In the genomic region with DNA sequence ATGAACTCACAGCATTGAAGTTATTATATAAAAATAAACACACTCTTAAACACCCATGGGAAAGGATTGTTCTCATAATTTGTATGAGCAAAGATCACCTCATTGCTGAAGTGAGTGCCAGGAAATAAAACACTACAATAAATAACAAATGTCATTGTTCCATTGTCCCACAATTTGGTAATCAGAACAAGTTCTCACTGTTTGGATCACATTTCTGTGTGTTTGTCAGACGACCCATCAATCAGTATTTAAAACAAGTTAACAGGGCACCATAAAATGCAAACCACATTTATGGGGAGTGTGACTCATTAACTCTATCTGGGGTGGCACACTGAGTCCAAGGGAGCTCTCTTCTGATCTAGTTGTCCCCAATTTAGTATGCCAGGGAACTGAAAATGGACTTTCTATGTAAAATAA, we compare ENCODE assay signal across 2 cellular contexts.
TF ChIP-seq lines count a peak whose summit lies in the region.

No MANE protein-coding gene starts in this region.

TF ChIP-seq in SK-N-SH, 30 proteins besides CTCF, POLR2A, EP300 and RAD21 (continued from another document):
- TF ChIP-seq, protein P1, sequence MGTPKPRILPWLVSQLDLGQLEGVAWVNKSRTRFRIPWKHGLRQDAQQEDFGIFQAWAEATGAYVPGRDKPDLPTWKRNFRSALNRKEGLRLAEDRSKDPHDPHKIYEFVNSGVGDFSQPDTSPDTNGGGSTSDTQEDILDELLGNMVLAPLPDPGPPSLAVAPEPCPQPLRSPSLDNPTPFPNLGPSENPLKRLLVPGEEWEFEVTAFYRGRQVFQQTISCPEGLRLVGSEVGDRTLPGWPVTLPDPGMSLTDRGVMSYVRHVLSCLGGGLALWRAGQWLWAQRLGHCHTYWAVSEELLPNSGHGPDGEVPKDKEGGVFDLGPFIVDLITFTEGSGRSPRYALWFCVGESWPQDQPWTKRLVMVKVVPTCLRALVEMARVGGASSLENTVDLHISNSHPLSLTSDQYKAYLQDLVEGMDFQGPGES (IDR thresholded peaks at IDR 0.05; ENCODE audit: low read depth, low read length) = no peak
- TF ChIP-seq EZH2phosphoT487 (IDR thresholded peaks at IDR 0.05; ENCODE audit: borderline replicate concordance, low read depth) (no peak), RXRA (IDR thresholded peaks at IDR 0.05; ENCODE audit: borderline replicate concordance, low read depth) (no peak), FOSL2 (IDR thresholded peaks at IDR 0.05; ENCODE audit: borderline replicate concordance, low read depth) (no peak), MEF2A (IDR thresholded peaks at IDR 0.05; ENCODE audit: borderline replicate concordance, low read depth) (no peak), TCF12 (IDR thresholded peaks at IDR 0.05) (peak; percentile 15; the same call in 1 of the 2 replicates), FOXJ3 (CRISPR knock-in tag; IDR thresholded peaks at IDR 0.05) (no peak), YY1 (IDR thresholded peaks at IDR 0.05; ENCODE audit: low read depth) (no peak)
- TF ChIP-seq, protein P2, sequence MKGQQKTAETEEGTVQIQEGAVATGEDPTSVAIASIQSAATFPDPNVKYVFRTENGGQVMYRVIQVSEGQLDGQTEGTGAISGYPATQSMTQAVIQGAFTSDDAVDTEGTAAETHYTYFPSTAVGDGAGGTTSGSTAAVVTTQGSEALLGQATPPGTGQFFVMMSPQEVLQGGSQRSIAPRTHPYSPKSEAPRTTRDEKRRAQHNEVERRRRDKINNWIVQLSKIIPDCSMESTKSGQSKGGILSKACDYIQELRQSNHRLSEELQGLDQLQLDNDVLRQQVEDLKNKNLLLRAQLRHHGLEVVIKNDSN (IDR thresholded peaks at IDR 0.05; ENCODE audit: borderline replicate concordance, low read depth) = no peak
- TF ChIP-seq, protein P3, sequence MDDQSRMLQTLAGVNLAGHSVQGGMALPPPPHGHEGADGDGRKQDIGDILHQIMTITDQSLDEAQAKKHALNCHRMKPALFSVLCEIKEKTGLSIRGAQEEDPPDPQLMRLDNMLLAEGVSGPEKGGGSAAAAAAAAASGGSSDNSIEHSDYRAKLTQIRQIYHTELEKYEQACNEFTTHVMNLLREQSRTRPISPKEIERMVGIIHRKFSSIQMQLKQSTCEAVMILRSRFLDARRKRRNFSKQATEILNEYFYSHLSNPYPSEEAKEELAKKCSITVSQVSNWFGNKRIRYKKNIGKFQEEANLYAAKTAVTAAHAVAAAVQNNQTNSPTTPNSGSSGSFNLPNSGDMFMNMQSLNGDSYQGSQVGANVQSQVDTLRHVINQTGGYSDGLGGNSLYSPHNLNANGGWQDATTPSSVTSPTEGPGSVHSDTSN (IDR thresholded peaks at IDR 0.05) = 0 out of 2 replicates have a peak, but pooled peaks have one; percentile 15
- TF ChIP-seq, protein P4, sequence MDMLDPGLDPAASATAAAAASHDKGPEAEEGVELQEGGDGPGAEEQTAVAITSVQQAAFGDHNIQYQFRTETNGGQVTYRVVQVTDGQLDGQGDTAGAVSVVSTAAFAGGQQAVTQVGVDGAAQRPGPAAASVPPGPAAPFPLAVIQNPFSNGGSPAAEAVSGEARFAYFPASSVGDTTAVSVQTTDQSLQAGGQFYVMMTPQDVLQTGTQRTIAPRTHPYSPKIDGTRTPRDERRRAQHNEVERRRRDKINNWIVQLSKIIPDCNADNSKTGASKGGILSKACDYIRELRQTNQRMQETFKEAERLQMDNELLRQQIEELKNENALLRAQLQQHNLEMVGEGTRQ (IDR thresholded peaks at IDR 0.05; ENCODE audit: borderline replicate concordance, low read depth, low read length) = no peak
TF ChIP-seq in SK-N-SH: peak in this region for 2.

TF ChIP-seq in SK-N-SH treated with all-trans-retinoic acid at 6 μM for 48 hours, 23 proteins besides CTCF, POLR2A, EP300 and RAD21 (continued from another document):
- TF ChIP-seq, protein P5, sequence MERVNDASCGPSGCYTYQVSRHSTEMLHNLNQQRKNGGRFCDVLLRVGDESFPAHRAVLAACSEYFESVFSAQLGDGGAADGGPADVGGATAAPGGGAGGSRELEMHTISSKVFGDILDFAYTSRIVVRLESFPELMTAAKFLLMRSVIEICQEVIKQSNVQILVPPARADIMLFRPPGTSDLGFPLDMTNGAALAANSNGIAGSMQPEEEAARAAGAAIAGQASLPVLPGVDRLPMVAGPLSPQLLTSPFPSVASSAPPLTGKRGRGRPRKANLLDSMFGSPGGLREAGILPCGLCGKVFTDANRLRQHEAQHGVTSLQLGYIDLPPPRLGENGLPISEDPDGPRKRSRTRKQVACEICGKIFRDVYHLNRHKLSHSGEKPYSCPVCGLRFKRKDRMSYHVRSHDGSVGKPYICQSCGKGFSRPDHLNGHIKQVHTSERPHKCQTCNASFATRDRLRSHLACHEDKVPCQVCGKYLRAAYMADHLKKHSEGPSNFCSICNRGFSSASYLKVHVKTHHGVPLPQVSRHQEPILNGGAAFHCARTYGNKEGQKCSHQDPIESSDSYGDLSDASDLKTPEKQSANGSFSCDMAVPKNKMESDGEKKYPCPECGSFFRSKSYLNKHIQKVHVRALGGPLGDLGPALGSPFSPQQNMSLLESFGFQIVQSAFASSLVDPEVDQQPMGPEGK (CRISPR knock-in tag; IDR thresholded peaks at IDR 0.05; ENCODE audit: borderline replicate concordance) = no peak
- TF ChIP-seq SNAI2 (CRISPR knock-in tag; IDR thresholded peaks at IDR 0.05) = no peak
TF ChIP-seq in SK-N-SH treated with all-trans-retinoic acid at 6 μM for 48 hours: peak in this region for 0.
